In genomic region chr14:77322209-77322902, GRCh38 we compare ENCODE assay signal across 8 cellular contexts. TPM values are rescaled to one million over a fixed set of nuclear protein-coding genes. Genes with fewer than 3 reads are reported as not detected.
DNase-seq lines count a peak whose midpoint lies in the region; ATAC-seq and TF ChIP-seq lines count a peak whose summit lies in the region.

No MANE protein-coding gene starts in this region.

- H3K9ac ChIP-seq in mesendoderm (ENCODE audit: low read length): peak overlapping the region; percentile 81

- no peak for ATAC-seq in stimulated activated naive CD8-positive, alpha-beta T cell treated with anti-CD3 and anti-CD28 coated beads, Interleukin-15, Interleukin-2, amounts not matched to agents 100 U/mL and 50 U/mL, for 24 hours
- no peak for ATAC-seq in HG02588 (IDR thresholded peaks at IDR 0.05; ENCODE audit: unreplicated experiment)
- ATAC-seq in GM21737 (IDR thresholded peaks at IDR 0.05; ENCODE audit: unreplicated experiment): no peak
- no peak for ATAC-seq in GM19452 (IDR thresholded peaks at IDR 0.05; ENCODE audit: unreplicated experiment)
- no peak for ATAC-seq in HG02840 (IDR thresholded peaks at IDR 0.05; ENCODE audit: low FRiP score, unreplicated experiment)

- H3K18ac ChIP-seq in mesendoderm (ENCODE audit: low read length): no peak overlapping the region

- H3K79me2 ChIP-seq in mesendoderm (ENCODE audit: control insufficient read depth, insufficient read depth, low read length): peaks cover 17% of the 10 kb centered on the region

- WGBS in mesendoderm (ENCODE audit: extremely low coverage, insufficient coverage, low lambda C conversion rate): no CpG with 5 or more reads among the region's 5 CpGs

- H3K27me3 Mint-ChIP-seq in stimulated activated naive CD8-positive, alpha-beta T cell treated with anti-CD3 and anti-CD28 coated beads, Interleukin-15, Interleukin-2, amounts not matched to agents 100 ng/mL and 50 ng/mL, for 24 hours: no peaks in the 10 kb centered on the region

- no peaks in the 10 kb centered on the region for H3K36me3 Mint-ChIP-seq in stimulated activated naive CD8-positive, alpha-beta T cell treated with anti-CD3 and anti-CD28 coated beads, Interleukin-15, Interleukin-2, amounts not matched to agents 100 ng/mL and 50 ng/mL, for 24 hours (ENCODE audit: low read depth)

- H3K9me3 Mint-ChIP-seq in stimulated activated naive CD8-positive, alpha-beta T cell treated with anti-CD3 and anti-CD28 coated beads, Interleukin-15, Interleukin-2, amounts not matched to agents 100 ng/mL and 50 ng/mL, for 24 hours: no peaks in the 10 kb centered on the region

- H3K9me3 ChIP-seq in ascending aorta: no peaks in the 10 kb centered on the region

- H3K27ac ChIP-seq in ascending aorta (peak overlapping the region; percentile 94 to 97), mesendoderm (ENCODE audit: low read depth, low read length) (no peak overlapping the region)

- no peak overlapping the region for H4K5ac ChIP-seq in mesendoderm (ENCODE audit: low read length)

- H3K4me3 ChIP-seq in ascending aorta: peak overlapping the region; percentile 76 to 99
- no peak overlapping the region for H3K4me3 ChIP-seq in mesendoderm (ENCODE audit: low read length)

- intact Hi-C loops in ascending aorta (cut with DNase I): loop anchor here (5.0 kb wide), 1 partner anchor 385 kb away; the partner anchor contains the start of genes ALKBH1 and SLIRP

- H3K23ac ChIP-seq in mesendoderm (ENCODE audit: low read length): no peak overlapping the region

- no peak overlapping the region for H2BK120ac ChIP-seq in mesendoderm (ENCODE audit: low read depth, low read length)

- no peak overlapping the region for H3K4me2 ChIP-seq in mesendoderm (ENCODE audit: low read length)

- no peak for DNase-seq in stimulated activated naive CD8-positive, alpha-beta T cell treated with anti-CD3 and anti-CD28 coated beads, Interleukin-15, Interleukin-2, amounts not matched to agents 100 U/mL and 50 U/mL, for 24 hours
- DNase-seq in ascending aorta (ENCODE audit: low spot score in 2 of 2) (no peak), mesendoderm (no peak)

- no peak overlapping the region for H2AK5ac ChIP-seq in mesendoderm (ENCODE audit: low read length)

- H3K27me3 ChIP-seq in ascending aorta (no peaks in the 10 kb centered on the region), mesendoderm (ENCODE audit: insufficient read depth, low read length, poor library complexity) (no peaks in the 10 kb centered on the region)

- H3K4me3 Mint-ChIP-seq in stimulated activated naive CD8-positive, alpha-beta T cell treated with anti-CD3 and anti-CD28 coated beads, Interleukin-15, Interleukin-2, amounts not matched to agents 100 ng/mL and 50 ng/mL, for 24 hours: peak overlapping the region; percentile 98

- no peak overlapping the region for H3K4ac ChIP-seq in mesendoderm (ENCODE audit: low read depth, low read length)

- H3K79me1 ChIP-seq in mesendoderm (ENCODE audit: low read length): peaks cover 4% of the 10 kb centered on the region

- H3K27ac Mint-ChIP-seq in stimulated activated naive CD8-positive, alpha-beta T cell treated with anti-CD3 and anti-CD28 coated beads, Interleukin-15, Interleukin-2, amounts not matched to agents 100 ng/mL and 50 ng/mL, for 24 hours: peak overlapping the region; percentile 100

- H3K4me1 Mint-ChIP-seq in stimulated activated naive CD8-positive, alpha-beta T cell treated with anti-CD3 and anti-CD28 coated beads, Interleukin-15, Interleukin-2, amounts not matched to agents 100 ng/mL and 50 ng/mL, for 24 hours (ENCODE audit: low read depth): peaks cover 16% of the 10 kb centered on the region

- H2BK15ac ChIP-seq in mesendoderm (replicated peaks; ENCODE audit: low read depth): no peak overlapping the region

- no peaks in the 10 kb centered on the region for H3K36me3 ChIP-seq in ascending aorta
- H3K36me3 ChIP-seq in mesendoderm (ENCODE audit: control insufficient read depth, insufficient read depth, low read length): no peaks in the 10 kb centered on the region

- no peak overlapping the region for H4K8ac ChIP-seq in mesendoderm (ENCODE audit: low read depth, low read length)

- H3K4me1 ChIP-seq in ascending aorta (peaks cover 0 to 8% of the 10 kb centered on the region in 2 donors), mesendoderm (ENCODE audit: control insufficient read depth, low read depth, low read length) (peaks cover 3% of the 10 kb centered on the region)

- TF ChIP-seq CTCF in ascending aorta (IDR thresholded peaks at IDR 0.05): no peak

- peak overlapping the region; percentile 89 for H3K56ac ChIP-seq in mesendoderm (ENCODE audit: low read length)

- H2BK5ac ChIP-seq in mesendoderm (ENCODE audit: low read length): no peak overlapping the region

RNA-seq across cellular contexts. Expression of gene GSTZ1, which starts 1.5 kb away (rescaled TPM):
- 22.6 TPM for total RNA-seq in ascending aorta
- polyA plus RNA-seq in mesendoderm (2013, experiment 1 of 2): 13.4 TPM
- 13.7 TPM for polyA plus RNA-seq in mesendoderm (2013, experiment 2 of 2)

RNA-seq across cellular contexts. Expression of gene POMT2, which starts 1.7 kb away (rescaled TPM):
- total RNA-seq in ascending aorta: 28.4 TPM
- 13.4 TPM for polyA plus RNA-seq in mesendoderm (2013, experiment 1 of 2)
- 13.7 TPM for polyA plus RNA-seq in mesendoderm (2013, experiment 2 of 2)

RNA-seq across cellular contexts. Expression of gene NGB, which starts 51.4 kb away (rescaled TPM):
- total RNA-seq in ascending aorta: not detected
- polyA plus RNA-seq in mesendoderm (2013, experiment 1 of 2): 0.11 TPM
- 0.15 TPM for polyA plus RNA-seq in mesendoderm (2013, experiment 2 of 2)

RNA-seq across cellular contexts. Expression of gene TMED8, which starts 54.5 kb away (rescaled TPM):
- total RNA-seq in ascending aorta: 3.7 TPM
- 7.0 TPM for polyA plus RNA-seq in mesendoderm (2013, experiment 1 of 2)
- 7.3 TPM for polyA plus RNA-seq in mesendoderm (2013, experiment 2 of 2)

RNA-seq across cellular contexts. Expression of gene SAMD15, which starts 54.8 kb away (rescaled TPM):
- total RNA-seq in ascending aorta: not detected
- polyA plus RNA-seq in mesendoderm (2013, experiment 1 of 2): 1.4 TPM
- polyA plus RNA-seq in mesendoderm (2013, experiment 2 of 2): 1.5 TPM
